18 cellular contexts compared by ENCODE assay signal in the genomic region with DNA sequence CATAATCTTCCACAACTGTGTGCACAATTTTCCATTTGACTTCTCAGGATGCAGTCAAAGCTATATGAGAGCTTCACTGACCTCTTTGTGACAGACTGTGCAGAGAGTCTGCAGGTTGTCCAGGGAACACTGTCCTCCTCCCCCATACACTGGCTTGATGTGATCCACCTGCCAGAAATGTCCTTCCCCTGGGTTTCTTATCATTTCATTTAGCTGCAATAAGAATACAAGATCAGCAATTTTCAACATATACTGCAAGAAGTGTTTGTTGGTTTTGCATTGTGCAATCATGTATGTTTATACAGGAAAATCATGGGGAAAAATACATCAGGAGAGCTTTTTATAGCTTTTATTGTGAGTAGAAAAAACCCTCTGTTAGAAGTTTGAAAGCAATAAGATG.
"Had no signal": no experiment of that assay in that cellular context is flagged by ENCODE, and none has a peak within 500 bp of the region (broad histone marks: within the 10 kb centered on the region; RNA-seq: fewer than 3 reads in every experiment).

No MANE protein-coding gene starts in this region.

- H3K9me3 Mint-ChIP-seq: activated B cell treated with CpG ODN at 0.5 μM for 24 hours; activated CD4-positive, alpha-beta T cell treated with anti-CD3 and anti-CD28 coated beads, Interleukin-2, amount 10 ng/mL, durations not matched to agents 7 days and 5 days; activated T-helper 1 cell treated with anti-CD3 and anti-CD28 coated beads, Interleukin-12 subunit alpha, Interleukin-12 subunit beta, Interleukin-2, Interleukin-4 antibody, amounts not matched to agents 30 ng/mL and 10 ng/mL and 1 ng/mL, durations not matched to agents 14 hours and 24 hours and 36 hours; mesothelial cell of epicardium had no signal

- H3K27ac Mint-ChIP-seq: activated B cell treated with CpG ODN at 0.5 μM for 24 hours; activated CD4-positive, alpha-beta T cell treated with anti-CD3 and anti-CD28 coated beads, Interleukin-2, amount 10 ng/mL, durations not matched to agents 7 days and 5 days; activated T-helper 1 cell treated with anti-CD3 and anti-CD28 coated beads, Interleukin-12 subunit alpha, Interleukin-12 subunit beta, Interleukin-2, Interleukin-4 antibody, amounts not matched to agents 30 ng/mL and 10 ng/mL and 1 ng/mL, durations not matched to agents 14 hours and 24 hours and 36 hours; mesothelial cell of epicardium had no signal

- H3K4me1 Mint-ChIP-seq: activated B cell treated with CpG ODN at 0.5 μM for 24 hours; activated CD4-positive, alpha-beta T cell treated with anti-CD3 and anti-CD28 coated beads, Interleukin-2, amount 10 ng/mL, durations not matched to agents 7 days and 5 days had no signal

- H3K4me1 ChIP-seq: lower lobe of right lung, tibial nerve, uterus had no signal

- H3K36me3 ChIP-seq: lower lobe of right lung, neutrophil, uterus had no signal

- H3K27ac ChIP-seq: dorsolateral prefrontal cortex, lower lobe of right lung, neutrophil, tibial nerve, uterus had no signal

- FAIRE-seq: astrocyte, endometrium had no signal

- H3K27me3 ChIP-seq: dorsolateral prefrontal cortex, neutrophil, tibial nerve, uterus had no signal

- H3K27me3 Mint-ChIP-seq: activated B cell treated with CpG ODN at 0.5 μM for 24 hours; activated CD4-positive, alpha-beta T cell treated with anti-CD3 and anti-CD28 coated beads, Interleukin-2, amount 10 ng/mL, durations not matched to agents 7 days and 5 days had no signal

- DNase-seq: activated B cell treated with CpG ODN at 0.5 μM for 24 hours; activated CD4-positive, alpha-beta T cell treated with anti-CD3 and anti-CD28 coated beads, Interleukin-2, amount 10 ng/mL, durations not matched to agents 7 days and 5 days; dorsolateral prefrontal cortex; hypothalamus; lower lobe of right lung; posterior cingulate gyrus; retina; stimulated activated CD4-positive, alpha-beta T cell treated with anti-CD3 and anti-CD28 coated beads, Interleukin-4, amount 100 ng/mL, for 1 hour; stimulated activated naive CD4-positive, alpha-beta T cell treated with Interleukin-2 at 50 U/mL for 16 hours; substantia nigra; SW 1271; uterus had no signal

- H3K4me3 Mint-ChIP-seq: activated B cell treated with CpG ODN at 0.5 μM for 24 hours; activated CD4-positive, alpha-beta T cell treated with anti-CD3 and anti-CD28 coated beads, Interleukin-2, amount 10 ng/mL, durations not matched to agents 7 days and 5 days; activated T-helper 1 cell treated with anti-CD3 and anti-CD28 coated beads, Interleukin-12 subunit alpha, Interleukin-12 subunit beta, Interleukin-2, Interleukin-4 antibody, amounts not matched to agents 30 ng/mL and 10 ng/mL and 1 ng/mL, durations not matched to agents 14 hours and 24 hours and 36 hours; mesothelial cell of epicardium had no signal

- H3K9me3 ChIP-seq: lower lobe of right lung, neutrophil, tibial nerve, uterus had no signal

- ATAC-seq: lower lobe of right lung had no signal

- H3K4me3 ChIP-seq: dorsolateral prefrontal cortex, lower lobe of right lung, tibial nerve, uterus had no signal
